Comparison of ENCODE assay signal across 9 cellular contexts in the genomic region with DNA sequence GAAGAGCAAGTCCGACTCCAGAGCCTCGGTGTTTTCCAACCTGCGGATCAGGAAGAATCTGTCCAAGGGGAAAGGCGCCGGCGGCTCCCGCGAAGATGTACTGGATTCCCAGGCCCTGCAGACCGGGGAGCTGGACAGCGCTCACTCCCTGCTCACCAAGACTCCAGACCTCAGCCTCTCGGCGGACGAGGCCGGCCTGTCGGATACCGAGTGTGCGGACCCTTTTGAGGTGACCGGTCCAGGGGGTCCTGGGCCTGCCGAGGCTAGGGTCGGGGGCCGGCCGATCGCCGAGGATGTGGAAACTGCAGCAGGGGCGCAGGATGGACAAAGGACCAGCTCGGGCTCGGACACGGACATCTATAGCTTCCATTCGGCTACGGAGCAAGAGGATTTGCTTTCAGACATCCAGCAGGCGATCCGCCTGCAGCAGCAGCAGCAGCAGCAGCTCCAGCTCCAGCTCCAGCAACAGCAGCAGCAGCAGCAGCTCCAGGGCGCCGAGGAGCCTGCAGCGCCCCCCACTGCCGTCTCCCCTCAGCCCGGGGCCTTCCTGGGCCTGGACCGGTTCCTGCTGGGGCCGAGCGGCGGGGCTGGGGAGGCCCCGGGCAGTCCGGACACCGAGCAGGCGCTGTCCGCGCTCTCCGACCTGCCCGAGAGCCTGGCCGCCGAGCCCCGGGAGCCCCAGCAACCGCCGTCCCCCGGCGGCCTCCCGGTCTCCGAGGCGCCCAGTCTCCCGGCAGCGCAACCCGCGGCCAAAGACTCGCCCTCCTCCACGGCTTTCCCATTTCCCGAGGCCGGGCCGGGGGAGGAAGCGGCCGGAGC. TPM values are rescaled to one million over a fixed set of nuclear protein-coding genes. Genes with fewer than 3 reads are reported as not detected.
DNase-seq lines count a peak whose midpoint lies in the region; ATAC-seq and TF ChIP-seq lines count a peak whose summit lies in the region.
"Had no signal": no experiment of that assay in that cellular context is flagged by ENCODE, and none has a peak within 500 bp of the region (broad histone marks: within the 10 kb centered on the region; RNA-seq: fewer than 3 reads in every experiment).

No MANE protein-coding gene starts in this region.

- peak overlapping the region in 1 of 2 donors; percentile 80 for H3K4me3 Mint-ChIP-seq in CD14-positive monocyte
- H3K4me3 Mint-ChIP-seq in activated T-helper 2 cell treated with anti-CD3 and anti-CD28 coated beads, Interferon-gamma antibody, Interleukin-2, Interleukin-4, amounts not matched to agents 10 μg/mL and 5 μg/mL and 100 μg/mL, durations not matched to agents 14 hours and 24 hours and 36 hours (ENCODE audit: low read depth) = no peak overlapping the region

- H3K9me3 ChIP-seq in NT2/D1 (ENCODE audit: insufficient read depth, low read length) = no peaks in the 10 kb centered on the region
- H3K9me3 ChIP-seq: right lobe of liver had no signal

- DNase-seq in G401 (ENCODE audit: low spot score) (peak; percentile 53), NT2/D1 (ENCODE audit: low read depth, low spot score) (no peak), fibroblast of gingiva (ENCODE audit: low read depth) (peak; percentile 71), occipital lobe (lab: John Stamatoyannopoulos, UW) (peak; percentile 38), CD14-positive monocyte (ENCODE audit: low spot score) (no peak)
- no peak for DNase-seq in activated T-helper 2 cell treated with anti-CD3 and anti-CD28 coated beads, Interferon-gamma antibody, Interleukin-2, Interleukin-4, amounts not matched to agents 10 μg/mL and 5 μg/mL and 100 μg/mL, durations not matched to agents 14 hours and 24 hours and 36 hours (ENCODE audit: low spot score)
- DNase-seq: right lobe of liver had no signal

- in situ Hi-C loops in G401 (cut with HindIII; ENCODE audit: low sequenced_read_pairs) = no loop called here

- peaks cover 42 to 59% (median 54%) of the 10 kb centered on the region in 3 donors for H3K27me3 Mint-ChIP-seq in CD14-positive monocyte (ENCODE audit: low read depth in 3 of 3)
- H3K27me3 Mint-ChIP-seq in activated T-helper 2 cell treated with anti-CD3 and anti-CD28 coated beads, Interferon-gamma antibody, Interleukin-2, Interleukin-4, amounts not matched to agents 10 μg/mL and 5 μg/mL and 100 μg/mL, durations not matched to agents 14 hours and 24 hours and 36 hours (ENCODE audit: low read depth) = peaks cover 31% of the 10 kb centered on the region

- H3K9me3 Mint-ChIP-seq in CD14-positive monocyte = peaks cover 0 to 6% (median 3%) of the 10 kb centered on the region in 7 donors
- H3K9me3 Mint-ChIP-seq in activated T-helper 2 cell treated with anti-CD3 and anti-CD28 coated beads, Interferon-gamma antibody, Interleukin-2, Interleukin-4, amounts not matched to agents 10 μg/mL and 5 μg/mL and 100 μg/mL, durations not matched to agents 14 hours and 24 hours and 36 hours = no peaks in the 10 kb centered on the region

- H3K4me1 ChIP-seq in NT2/D1 (ENCODE audit: insufficient read depth, insufficient read length) = no peaks in the 10 kb centered on the region

- H3K4me3 ChIP-seq in NT2/D1 (ENCODE audit: insufficient read length, low read depth) = peak overlapping the region; percentile 58
- H3K4me3 ChIP-seq: right lobe of liver had no signal

- peaks cover 2% of the 10 kb centered on the region for H3K4me1 Mint-ChIP-seq in CD14-positive monocyte
- H3K4me1 Mint-ChIP-seq in activated T-helper 2 cell treated with anti-CD3 and anti-CD28 coated beads, Interferon-gamma antibody, Interleukin-2, Interleukin-4, amounts not matched to agents 10 μg/mL and 5 μg/mL and 100 μg/mL, durations not matched to agents 14 hours and 24 hours and 36 hours (ENCODE audit: low read depth) = peaks cover 5% of the 10 kb centered on the region

- peak overlapping the region; percentile 76 for H3K9ac ChIP-seq in NT2/D1 (ENCODE audit: insufficient read length, low read depth)

- H3K36me3 ChIP-seq in NT2/D1 (ENCODE audit: insufficient read depth, insufficient read length, low read length) = no peaks in the 10 kb centered on the region
- H3K36me3 ChIP-seq: right lobe of liver had no signal

- intact Hi-C loops in CD14-positive monocyte (cut with micrococcal nuclease) = no loop called here
- intact Hi-C loops in activated T-helper 2 cell treated with anti-CD3 and anti-CD28 coated beads, Interferon-gamma antibody, Interleukin-2, Interleukin-4, amounts not matched to agents 10 μg/mL and 5 μg/mL and 100 μg/mL, durations not matched to agents 14 hours and 24 hours and 36 hours (cut with micrococcal nuclease) = no loop called here

- peaks cover 46% of the 10 kb centered on the region for H3K27me3 ChIP-seq in NT2/D1 (ENCODE audit: insufficient read depth, insufficient read length)
- H3K27me3 ChIP-seq: right lobe of liver had no signal

- no peak for TF ChIP-seq CTCF in CD14-positive monocyte (IDR thresholded peaks at IDR 0.05)

- ATAC-seq in HG03039 (IDR thresholded peaks at IDR 0.05; ENCODE audit: unreplicated experiment) (no peak), GM21529 (IDR thresholded peaks at IDR 0.05; ENCODE audit: unreplicated experiment) (no peak)

- H3K27ac Mint-ChIP-seq in CD14-positive monocyte = no peak overlapping the region
- no peak overlapping the region for H3K27ac Mint-ChIP-seq in activated T-helper 2 cell treated with anti-CD3 and anti-CD28 coated beads, Interferon-gamma antibody, Interleukin-2, Interleukin-4, amounts not matched to agents 10 μg/mL and 5 μg/mL and 100 μg/mL, durations not matched to agents 14 hours and 24 hours and 36 hours

- H3K36me3 Mint-ChIP-seq in CD14-positive monocyte = peaks cover 0 to 1% of the 10 kb centered on the region in 2 donors
- no peaks in the 10 kb centered on the region for H3K36me3 Mint-ChIP-seq in activated T-helper 2 cell treated with anti-CD3 and anti-CD28 coated beads, Interferon-gamma antibody, Interleukin-2, Interleukin-4, amounts not matched to agents 10 μg/mL and 5 μg/mL and 100 μg/mL, durations not matched to agents 14 hours and 24 hours and 36 hours (ENCODE audit: low read depth)

RNA-seq across cellular contexts. Expression of gene FMN2, which starts 0.8 kb away (rescaled TPM):
- not detected in 2 replicates for total RNA-seq in G401 (2014; rRNA removed; shearing (Covaris generic))
- total RNA-seq in occipital lobe = 61.1 TPM
- polyA plus RNA-seq in CD14-positive monocyte = not detected
- total RNA-seq in activated T-helper 2 cell treated with anti-CD3 and anti-CD28 coated beads, Interferon-gamma antibody, Interleukin-2, Interleukin-4, amounts not matched to agents 10 μg/mL and 5 μg/mL and 100 μg/mL, durations not matched to agents 14 hours and 24 hours and 36 hours = not detected in 2 replicates

Comparison
In these comparisons a context has a peak if more than half of its experiments do, and no peak if none do; other contexts are left out.
1. DNase-seq: peak in G401 (single experiment), fibroblast of gingiva (single experiment) and occipital lobe (single experiment); none in NT2/D1 (single experiment), CD14-positive monocyte (single experiment) and activated T-helper 2 cell treated with anti-CD3 and anti-CD28 coated beads, Interferon-gamma antibody, Interleukin-2, Interleukin-4, amounts not matched to agents 10 μg/mL and 5 μg/mL and 100 μg/mL, durations not matched to agents 14 hours and 24 hours and 36 hours (single experiment).
2. RNA of gene FMN2, which starts 0.8 kb away (total RNA-seq): 61.1 TPM in occipital lobe (single experiment); not detected in G401 and not detected in activated T-helper 2 cell treated with anti-CD3 and anti-CD28 coated beads, Interferon-gamma antibody, Interleukin-2, Interleukin-4, amounts not matched to agents 10 μg/mL and 5 μg/mL and 100 μg/mL, durations not matched to agents 14 hours and 24 hours and 36 hours; every median in the first group is over 10 times any median in the second.